ENCODE assay signal across 8 cellular contexts in genomic region chr7:47497367-47498096, GRCh38.
A peak's percentile ranks its signal among the peaks of the same experiment; 100 is the strongest.
DNase-seq lines count a peak whose midpoint lies in the region; ATAC-seq and TF ChIP-seq lines count a peak whose summit lies in the region.

No MANE protein-coding gene starts in this region.

- TF ChIP-seq CTCF in hepatocyte (IDR thresholded peaks at IDR 0.05; ENCODE audit: poor library complexity): no peak

- no peak overlapping the region for H3K23ac ChIP-seq in mesendoderm (ENCODE audit: low read length)

- intact Hi-C loops in activated CD4-positive, alpha-beta T cell treated with anti-CD3 and anti-CD28 coated beads, Interleukin-2, amount 10 ng/mL, durations not matched to agents 24 days and 14 days (cut with micrococcal nuclease): loop anchor here (1.0 kb wide), 1 partner anchor 15 kb away; no protein-coding TSS in a partner anchor

- H3K9ac ChIP-seq in mesendoderm (ENCODE audit: low read length): no peak overlapping the region

- H2BK120ac ChIP-seq in mesendoderm (ENCODE audit: low read depth, low read length): no peak overlapping the region

- no peak overlapping the region for H2AFZ ChIP-seq in hepatocyte

- H3K9me3 Mint-ChIP-seq in activated CD4-positive, alpha-beta T cell treated with anti-CD3 and anti-CD28 coated beads, Interleukin-2, amount 10 ng/mL, durations not matched to agents 24 days and 14 days: no peaks in the 10 kb centered on the region

- no peak overlapping the region for H3K27ac Mint-ChIP-seq in activated CD4-positive, alpha-beta T cell treated with anti-CD3 and anti-CD28 coated beads, Interleukin-2, amount 10 ng/mL, durations not matched to agents 24 days and 14 days

- no peak overlapping the region for H4K8ac ChIP-seq in mesendoderm (ENCODE audit: low read depth, low read length)

- no peak overlapping the region for H3K18ac ChIP-seq in mesendoderm (ENCODE audit: low read length)

- H4K5ac ChIP-seq in mesendoderm (ENCODE audit: low read length): no peak overlapping the region

- H2AK5ac ChIP-seq in mesendoderm (ENCODE audit: low read length): no peak overlapping the region

- no peaks in the 10 kb centered on the region for H3K9me2 ChIP-seq in hepatocyte (replicated peaks; ENCODE audit: insufficient read depth)

- peak; percentile 92 for ATAC-seq in GM18499 (IDR thresholded peaks at IDR 0.05; ENCODE audit: insufficient read depth, unreplicated experiment)
- ATAC-seq in GM21723 (IDR thresholded peaks at IDR 0.05; ENCODE audit: unreplicated experiment): peak; percentile 89

- H3K79me1 ChIP-seq in mesendoderm (ENCODE audit: low read length): no peaks in the 10 kb centered on the region

- H3K36me3 Mint-ChIP-seq in activated CD4-positive, alpha-beta T cell treated with anti-CD3 and anti-CD28 coated beads, Interleukin-2, amount 10 ng/mL, durations not matched to agents 24 days and 14 days (ENCODE audit: low read depth): no peaks in the 10 kb centered on the region

- H4K20me1 ChIP-seq in hepatocyte (ENCODE audit: insufficient read depth, poor library complexity, severe bottlenecking): no peaks in the 10 kb centered on the region

- H3K4me1 Mint-ChIP-seq in activated CD4-positive, alpha-beta T cell treated with anti-CD3 and anti-CD28 coated beads, Interleukin-2, amount 10 ng/mL, durations not matched to agents 24 days and 14 days: no peaks in the 10 kb centered on the region

- H3K9me3 ChIP-seq in hepatocyte (ENCODE audit: low read depth): no peaks in the 10 kb centered on the region

- peaks cover 4% of the 10 kb centered on the region for H3K27me3 Mint-ChIP-seq in activated CD4-positive, alpha-beta T cell treated with anti-CD3 and anti-CD28 coated beads, Interleukin-2, amount 10 ng/mL, durations not matched to agents 24 days and 14 days

- no peak overlapping the region for H3K4me3 Mint-ChIP-seq in activated CD4-positive, alpha-beta T cell treated with anti-CD3 and anti-CD28 coated beads, Interleukin-2, amount 10 ng/mL, durations not matched to agents 24 days and 14 days

- peak overlapping the region; percentile 83 for H3K27ac ChIP-seq in hepatocyte
- H3K27ac ChIP-seq in mesendoderm (ENCODE audit: low read depth, low read length): no peak overlapping the region

- no peak overlapping the region for H3K56ac ChIP-seq in mesendoderm (ENCODE audit: low read length)

- H3K4me3 ChIP-seq in hepatocyte (no peak overlapping the region), mesendoderm (ENCODE audit: low read length) (no peak overlapping the region)

- H2BK5ac ChIP-seq in mesendoderm (ENCODE audit: low read length): no peak overlapping the region

- H3K79me2 ChIP-seq in hepatocyte (peaks cover 96% of the 10 kb centered on the region), mesendoderm (ENCODE audit: control insufficient read depth, insufficient read depth, low read length) (no peaks in the 10 kb centered on the region)

- H3K4me2 ChIP-seq in hepatocyte (peak overlapping the region; percentile 23), mesendoderm (ENCODE audit: low read length) (no peak overlapping the region)

- H3K36me3 ChIP-seq in hepatocyte (replicated peaks; ENCODE audit: insufficient read depth, low read depth) (no peaks in the 10 kb centered on the region), mesendoderm (ENCODE audit: control insufficient read depth, insufficient read depth, low read length) (no peaks in the 10 kb centered on the region)

- H3K27me3 ChIP-seq in hepatocyte: no peaks in the 10 kb centered on the region
- H3K27me3 ChIP-seq in mesendoderm (ENCODE audit: insufficient read depth, low read length, poor library complexity): no peaks in the 10 kb centered on the region

- no peak overlapping the region for H3K4ac ChIP-seq in mesendoderm (ENCODE audit: low read depth, low read length)

- no peak overlapping the region for H2BK15ac ChIP-seq in mesendoderm (replicated peaks; ENCODE audit: low read depth)

- H3K4me1 ChIP-seq in hepatocyte (ENCODE audit: insufficient read depth) (peaks cover 86% of the 10 kb centered on the region), mesendoderm (ENCODE audit: control insufficient read depth, low read depth, low read length) (peaks cover 2% of the 10 kb centered on the region)

- DNase-seq in Kasumi-1 (lab: John Stamatoyannopoulos, UW): peak; percentile 58 to 63
- DNase-seq in hepatocyte (ENCODE audit: low spot score): no peak
- no peak for DNase-seq in mesendoderm
- DNase-seq in NCI-H524 treated with DMSO at 0.1 percent for 48 hours (lab: John Stamatoyannopoulos, UW): no peak
- no peak for DNase-seq in activated CD4-positive, alpha-beta T cell treated with anti-CD3 and anti-CD28 coated beads, Interleukin-2, amount 10 ng/mL, durations not matched to agents 24 days and 14 days
- no peak for DNase-seq in NCI-H2029 treated with DMSO at 0.1 percent for 48 hours (lab: John Stamatoyannopoulos, UW)

- 47% methylated on average over 12 of the region's 12 CpGs for WGBS in hepatocyte (ENCODE audit: low lambda C conversion rate, missing lambda C conversion rate)
- no CpG with 5 or more reads among the region's 12 CpGs for WGBS in mesendoderm (ENCODE audit: extremely low coverage, insufficient coverage, low lambda C conversion rate)

Comparison
In these comparisons a context has a peak if more than half of its experiments do, and no peak if none do; other contexts are left out.
1. DNase-seq: peak in Kasumi-1 (2 of 2); none in hepatocyte (single experiment), mesendoderm (single experiment), NCI-H524 treated with DMSO at 0.1 percent for 48 hours (single experiment), activated CD4-positive, alpha-beta T cell treated with anti-CD3 and anti-CD28 coated beads, Interleukin-2, amount 10 ng/mL, durations not matched to agents 24 days and 14 days (single experiment) and NCI-H2029 treated with DMSO at 0.1 percent for 48 hours (single experiment).